8 cellular contexts compared by ENCODE assay signal in the genomic region with DNA sequence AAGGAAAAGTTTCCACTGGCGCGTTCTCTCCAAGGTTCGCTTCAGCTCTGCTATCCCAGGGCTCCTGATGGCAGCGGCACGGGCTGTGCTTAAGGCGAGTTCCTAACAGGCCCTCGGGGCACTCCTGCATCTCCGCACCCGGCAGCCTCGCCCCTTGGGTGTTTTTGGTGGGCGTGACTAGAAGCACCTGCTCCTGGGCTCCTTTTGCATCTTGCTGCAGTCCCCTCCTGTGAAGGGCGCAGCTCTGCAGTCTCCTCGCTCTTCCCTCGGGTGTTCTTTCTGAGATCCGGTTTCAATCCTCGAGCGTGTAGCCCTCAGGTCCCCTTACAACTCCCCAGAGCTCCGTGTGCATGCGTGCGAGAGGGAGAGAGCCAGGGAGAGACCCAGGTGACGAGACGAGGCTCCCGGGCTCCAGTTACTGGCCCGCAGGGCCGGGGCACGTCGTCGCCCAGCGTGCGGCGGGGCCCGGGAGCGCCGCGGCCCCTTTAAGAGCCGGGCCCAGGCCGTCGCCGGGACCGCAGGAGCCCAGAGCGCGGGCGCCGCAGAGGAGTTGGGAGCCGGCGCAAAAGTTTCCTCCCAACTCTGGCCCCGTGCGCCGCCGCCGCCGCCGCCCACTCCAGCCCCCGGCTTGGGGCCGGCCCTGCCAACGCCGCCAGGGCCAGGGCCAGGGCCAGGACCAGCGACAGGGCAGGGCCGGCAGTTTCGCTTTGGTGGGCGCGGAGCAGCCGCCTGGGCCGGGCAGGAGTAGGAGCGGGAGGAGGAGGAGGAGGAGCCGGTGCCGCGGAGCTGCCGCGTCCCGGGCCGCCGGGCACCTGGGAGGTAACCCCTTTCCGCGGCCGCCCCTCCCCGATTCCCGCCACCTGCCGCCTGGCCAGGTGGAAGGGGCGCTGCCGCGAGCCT. TPM values are rescaled to one million over a fixed set of nuclear protein-coding genes. Genes with fewer than 3 reads are reported as not detected.
A peak's percentile ranks its signal among the peaks of the same experiment; 100 is the strongest.
DNase-seq lines count a peak whose midpoint lies in the region; ATAC-seq, FAIRE-seq and TF ChIP-seq lines count a peak whose summit lies in the region.

A gene with protein sequence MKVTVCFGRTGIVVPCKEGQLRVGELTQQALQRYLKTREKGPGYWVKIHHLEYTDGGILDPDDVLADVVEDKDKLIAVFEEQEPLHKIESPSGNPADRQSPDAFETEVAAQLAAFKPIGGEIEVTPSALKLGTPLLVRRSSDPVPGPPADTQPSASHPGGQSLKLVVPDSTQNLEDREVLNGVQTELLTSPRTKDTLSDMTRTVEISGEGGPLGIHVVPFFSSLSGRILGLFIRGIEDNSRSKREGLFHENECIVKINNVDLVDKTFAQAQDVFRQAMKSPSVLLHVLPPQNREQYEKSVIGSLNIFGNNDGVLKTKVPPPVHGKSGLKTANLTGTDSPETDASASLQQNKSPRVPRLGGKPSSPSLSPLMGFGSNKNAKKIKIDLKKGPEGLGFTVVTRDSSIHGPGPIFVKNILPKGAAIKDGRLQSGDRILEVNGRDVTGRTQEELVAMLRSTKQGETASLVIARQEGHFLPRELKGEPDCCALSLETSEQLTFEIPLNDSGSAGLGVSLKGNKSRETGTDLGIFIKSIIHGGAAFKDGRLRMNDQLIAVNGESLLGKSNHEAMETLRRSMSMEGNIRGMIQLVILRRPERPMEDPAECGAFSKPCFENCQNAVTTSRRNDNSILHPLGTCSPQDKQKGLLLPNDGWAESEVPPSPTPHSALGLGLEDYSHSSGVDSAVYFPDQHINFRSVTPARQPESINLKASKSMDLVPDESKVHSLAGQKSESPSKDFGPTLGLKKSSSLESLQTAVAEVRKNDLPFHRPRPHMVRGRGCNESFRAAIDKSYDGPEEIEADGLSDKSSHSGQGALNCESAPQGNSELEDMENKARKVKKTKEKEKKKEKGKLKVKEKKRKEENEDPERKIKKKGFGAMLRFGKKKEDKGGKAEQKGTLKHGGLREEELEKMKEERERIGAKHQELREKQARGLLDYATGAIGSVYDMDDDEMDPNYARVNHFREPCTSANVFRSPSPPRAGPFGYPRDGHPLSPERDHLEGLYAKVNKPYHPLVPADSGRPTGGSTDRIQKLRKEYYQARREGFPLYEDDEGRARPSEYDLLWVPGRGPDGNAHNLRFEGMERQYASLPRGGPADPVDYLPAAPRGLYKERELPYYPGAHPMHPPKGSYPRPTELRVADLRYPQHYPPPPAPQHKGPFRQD (N-terminal part only) (plus strand): TSS at position 515 of the 900 bp plus-strand sequence. CDS start 525 bp downstream, outside the sequence.

- DNase-seq in BJ (ENCODE audit: low read depth) (no peak), RPMI8226 (peak; percentile 63), body of pancreas (peak; percentile 68 to 76 (median 70)), hippocampal formation (lab: John Stamatoyannopoulos, UW) (peak; percentile 39 to 44), psoas muscle (peak; percentile 66 to 78), GM12892 (ENCODE audit: insufficient read length) (no peak)

- CTCF ChIA-PET in BJ (lab: Yijun Ruan, JAX), result interaction anchor here (0.5 to 1.9 kb wide), 5 partner anchors 75 to 307 kb away, joined by 3 to 6 read pairs (median 3); no protein-coding TSS in a partner anchor

- intact Hi-C loops in body of pancreas (cut with DNase I) (no loop called here), psoas muscle (cut with DNase I) (loop anchor here in 1 of 2 donors (10.0 kb wide), 1 partner anchor 150 kb away; no protein-coding TSS in a partner anchor)

- no peak for FAIRE-seq in GM12892 (lab: Jason Lieb, UNC)

- no peaks in the 10 kb centered on the region for H3K36me3 ChIP-seq in BJ (ENCODE audit: control insufficient read depth, insufficient read depth, low read length)
- H3K36me3 ChIP-seq in body of pancreas (replicated peaks in 1 of 2; ENCODE audit: insufficient read depth in 1 of 2, low read depth in 2 of 2), result no peaks in the 10 kb centered on the region
- no peaks in the 10 kb centered on the region for H3K36me3 ChIP-seq in psoas muscle (ENCODE audit: insufficient read depth in 1 of 2, low read depth in 1 of 2)

- H3K4me1 ChIP-seq in body of pancreas (peaks cover 9% of the 10 kb centered on the region), psoas muscle (peaks cover 13% of the 10 kb centered on the region)

- ATAC-seq in GM19438 (IDR thresholded peaks at IDR 0.05; ENCODE audit: low read depth, unreplicated experiment) (peak; percentile 77), HG03565 (IDR thresholded peaks at IDR 0.05; ENCODE audit: unreplicated experiment) (peak; percentile 55), body of pancreas (peak; percentile 89), psoas muscle (peak; percentile 94 to 97 (median 96))

- H3K9me3 ChIP-seq in body of pancreas (no peaks in the 10 kb centered on the region), psoas muscle (no peaks in the 10 kb centered on the region)

- POLR2A ChIA-PET in BJ (lab: Charles Lee), result no interaction called here

- peak in 2 of 3 donors; percentile 32 to 45 for TF ChIP-seq POLR2A in body of pancreas (IDR thresholded peaks at IDR 0.05)
- no peak for TF ChIP-seq POLR2A in GM12892 (IDR thresholded peaks at IDR 0.05; ENCODE audit: low read depth, low read length)

- peak within 1 kb of the TSS; percentile 58 for H3K4me3 ChIP-seq in BJ (ENCODE audit: low read depth, low read length)
- H3K4me3 ChIP-seq in body of pancreas, result peak within 1 kb of the TSS; percentile 84 to 85
- H3K4me3 ChIP-seq in psoas muscle, result peak within 1 kb of the TSS; percentile 94

- no peak for TF ChIP-seq CTCF in BJ (IDR thresholded peaks at IDR 0.05; ENCODE audit: insufficient read depth, low read depth, low read length)
- no peak for TF ChIP-seq CTCF in body of pancreas (IDR thresholded peaks at IDR 0.05)
- no peak for TF ChIP-seq CTCF in psoas muscle (IDR thresholded peaks at IDR 0.05)

- WGBS in body of pancreas, 2 donors, result 1% methylated on average over 20 to 65 of the region's 82 CpGs
- WGBS in psoas muscle, 3 donors, result 0 to 1% (median 1%) methylated on average over 43 to 82 of the region's 82 CpGs

- H3K27ac ChIP-seq in body of pancreas (peak within 1 kb of the TSS; percentile 84 to 93 (median 90)), psoas muscle (peak within 1 kb of the TSS; percentile 70)

- H3K27me3 ChIP-seq in BJ (ENCODE audit: control insufficient read depth, insufficient read depth, low read length) (no peaks in the 10 kb centered on the region), body of pancreas (no peaks in the 10 kb centered on the region), psoas muscle (ENCODE audit: insufficient read depth in 3 of 3, low read length in 2 of 3) (no peaks in the 10 kb centered on the region)

RNA-seq across cellular contexts. Expression of the gene that starts here (rescaled TPM):
- polyA plus RNA-seq in BJ (2011; rRNA removed) (7.1 and 10.2 TPM in 2 replicates), psoas muscle (1 to 10 TPM in 2 of 3 donors, under 1 TPM in 1; 0.42 to 1.6 (median 1.1) TPM)
- 25.6 and 26.3 TPM in 2 replicates for polyA minus RNA-seq in BJ (2011; rRNA and poly(A)+ RNA removed)
- total RNA-seq in body of pancreas (10 to 100 TPM; 15.0 to 17.8 TPM), psoas muscle (1 to 10 TPM; 4.8 to 6.0 (median 5.6) TPM)
- not detected for polyA plus RNA-seq in GM12892 (2012; ENCODE audit: missing spikeins)

Comparison
In these comparisons a context has a peak if more than half of its experiments do, and no peak if none do; other contexts are left out.
1. DNase-seq: peak in RPMI8226 (single experiment), body of pancreas (4 of 4), hippocampal formation (2 of 2) and psoas muscle (2 of 2); none in BJ (single experiment) and GM12892 (single experiment).
2. Peak in every context shown above with its lines, with median percentiles within 50 percentile points of each other: H3K4me3 ChIP-seq and ATAC-seq.